In the genomic region with DNA sequence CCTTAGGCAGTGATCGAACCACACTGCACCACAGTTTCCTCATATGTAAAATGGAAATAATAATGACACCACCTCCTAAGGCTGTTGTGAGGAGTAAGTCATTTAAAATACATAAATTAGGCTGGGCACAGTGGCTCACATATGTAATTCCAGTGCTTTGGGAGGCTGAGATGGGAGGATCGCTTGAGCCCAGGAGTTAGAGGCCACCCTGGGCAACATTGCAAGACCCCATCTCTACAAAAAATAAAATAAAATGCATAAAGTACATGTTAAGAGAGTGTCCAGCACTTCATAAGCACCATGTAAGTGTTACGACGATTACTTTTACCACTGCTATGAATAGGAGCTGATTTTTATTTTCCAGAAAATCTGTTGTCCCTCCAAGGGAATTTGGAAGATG, we compare ENCODE assay signal across 12 cellular contexts.
"Had no signal": no experiment of that assay in that cellular context is flagged by ENCODE, and none has a peak within 500 bp of the region (broad histone marks: within the 10 kb centered on the region; RNA-seq: fewer than 3 reads in every experiment).

No MANE protein-coding gene starts in this region.

- H3K4me3 ChIP-seq: breast epithelium, psoas muscle, vagina had no signal

- H3K9me3 Mint-ChIP-seq: activated CD4-positive, alpha-beta memory T cell treated with anti-CD3 and anti-CD28 coated beads for 36 hours; activated naive CD4-positive, alpha-beta T cell treated with anti-CD3 and anti-CD28 coated beads, Interleukin-2, amount 10 ng/mL, durations not matched to agents 7 days and 5 days; endodermal cell; nephron progenitor cell; stimulated activated naive CD8-positive, alpha-beta T cell treated with anti-CD3 and anti-CD28 coated beads, Interleukin-15, Interleukin-2, amounts not matched to agents 100 ng/mL and 50 ng/mL, for 24 hours had no signal

- H3K4me1 ChIP-seq: breast epithelium had no signal

- H3K27ac Mint-ChIP-seq: activated CD4-positive, alpha-beta memory T cell treated with anti-CD3 and anti-CD28 coated beads for 36 hours; activated naive CD4-positive, alpha-beta T cell treated with anti-CD3 and anti-CD28 coated beads, Interleukin-2, amount 10 ng/mL, durations not matched to agents 7 days and 5 days; endodermal cell; nephron progenitor cell had no signal

- H3K27ac ChIP-seq: psoas muscle, vagina had no signal

- H3K36me3 Mint-ChIP-seq: activated naive CD4-positive, alpha-beta T cell treated with anti-CD3 and anti-CD28 coated beads, Interleukin-2, amount 10 ng/mL, durations not matched to agents 7 days and 5 days had no signal

- DNase-seq: activated CD4-positive, alpha-beta memory T cell treated with anti-CD3 and anti-CD28 coated beads for 36 hours; activated naive CD4-positive, alpha-beta T cell treated with anti-CD3 and anti-CD28 coated beads, Interleukin-2, amount 10 ng/mL, durations not matched to agents 7 days and 5 days; endodermal cell; erythroblast; mammary epithelial cell; nephron progenitor cell; psoas muscle; stimulated activated CD4-positive, alpha-beta T cell treated with anti-CD3 and anti-CD28 coated beads, Interleukin-12 subunit alpha, Interleukin-12 subunit beta, amount 100 ng/mL, for 4 hours had no signal

- H3K4me3 Mint-ChIP-seq: activated CD4-positive, alpha-beta memory T cell treated with anti-CD3 and anti-CD28 coated beads for 36 hours; activated naive CD4-positive, alpha-beta T cell treated with anti-CD3 and anti-CD28 coated beads, Interleukin-2, amount 10 ng/mL, durations not matched to agents 7 days and 5 days; activated T-helper 17 cell treated with anti-CD3 and anti-CD28 coated beads, Interleukin-2, amount 50 U/mL, for 72 hours; endodermal cell; nephron progenitor cell; stimulated activated naive CD8-positive, alpha-beta T cell treated with anti-CD3 and anti-CD28 coated beads, Interleukin-15, Interleukin-2, amounts not matched to agents 100 ng/mL and 50 ng/mL, for 24 hours had no signal

- H3K36me3 ChIP-seq: breast epithelium, vagina had no signal

- ATAC-seq: activated T-helper 17 cell treated with anti-CD3 and anti-CD28 coated beads, Interleukin-2, amount 50 U/mL, for 72 hours; psoas muscle had no signal

- H3K27me3 Mint-ChIP-seq: activated CD4-positive, alpha-beta memory T cell treated with anti-CD3 and anti-CD28 coated beads for 36 hours; activated naive CD4-positive, alpha-beta T cell treated with anti-CD3 and anti-CD28 coated beads, Interleukin-2, amount 10 ng/mL, durations not matched to agents 7 days and 5 days; activated T-helper 17 cell treated with anti-CD3 and anti-CD28 coated beads, Interleukin-2, amount 50 U/mL, for 72 hours; stimulated activated naive CD8-positive, alpha-beta T cell treated with anti-CD3 and anti-CD28 coated beads, Interleukin-15, Interleukin-2, amounts not matched to agents 100 ng/mL and 50 ng/mL, for 24 hours had no signal

- H3K27me3 ChIP-seq: breast epithelium, vagina had no signal

- H3K9me3 ChIP-seq: breast epithelium, psoas muscle, vagina had no signal
